Comparison of ENCODE assay signal across 1 cellular context in the genomic region with DNA sequence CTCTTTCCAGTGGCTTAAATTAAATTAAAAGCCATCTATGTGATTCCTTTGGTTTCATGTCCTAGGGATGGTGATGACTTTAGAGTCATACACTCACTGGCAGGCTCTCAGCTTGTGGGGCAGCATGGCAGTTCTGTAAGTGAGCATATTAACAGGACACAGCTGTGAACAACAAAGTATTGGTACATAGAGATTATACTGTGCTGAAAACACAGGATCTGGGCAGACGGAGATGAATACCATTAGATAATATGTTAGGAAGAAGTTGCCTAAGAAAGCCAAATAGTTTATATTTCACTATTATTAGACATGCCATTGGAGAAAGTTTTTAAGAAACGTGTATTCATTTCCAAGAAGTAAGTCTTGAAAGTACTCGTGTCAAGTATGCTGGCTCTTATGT.
TF ChIP-seq lines count a peak whose summit lies in the region.

No MANE protein-coding gene starts in this region.

TF ChIP-seq in IMR-90, 13 proteins besides CTCF, POLR2A, EP300 and RAD21 (continued from another document):
- TF ChIP-seq ELK1 (IDR thresholded peaks at IDR 0.05; ENCODE audit: borderline replicate concordance, low read depth, low read length) (no peak), BHLHE40 (IDR thresholded peaks at IDR 0.05; ENCODE audit: low read depth, low read length) (no peak)
